In the genomic region with DNA sequence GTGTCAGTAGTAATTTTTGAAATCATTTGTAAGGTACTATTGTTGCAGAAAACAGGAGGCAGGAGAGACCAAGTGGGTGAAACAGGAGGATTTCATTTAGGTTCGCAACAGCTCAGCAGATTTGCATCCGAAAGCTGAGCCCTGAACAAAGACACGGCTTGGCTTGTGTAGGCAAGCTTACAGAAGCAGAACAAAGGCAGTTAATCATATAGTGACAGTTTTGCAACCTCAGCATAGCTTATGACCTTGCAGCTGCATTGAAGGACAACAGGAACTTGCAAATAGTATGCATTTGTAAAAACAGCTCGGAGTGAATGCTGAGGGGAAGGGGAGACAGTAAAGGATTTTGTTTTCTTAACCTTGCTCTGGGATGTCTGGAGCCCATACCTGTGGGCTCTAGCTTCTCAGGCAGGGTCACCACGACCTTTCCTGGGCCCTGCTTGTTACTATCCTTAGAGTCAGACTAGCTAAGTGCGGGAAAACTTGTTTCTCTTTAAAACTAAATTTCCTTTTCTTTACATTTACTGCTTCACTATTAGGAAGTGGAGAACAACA, we compare ENCODE assay signal across 15 cellular contexts. TPM values are rescaled to one million over a fixed set of nuclear protein-coding genes. Genes with fewer than 3 reads are reported as not detected.
DNase-seq lines count a peak whose midpoint lies in the region; FAIRE-seq and TF ChIP-seq lines count a peak whose summit lies in the region.
"Not testable (repeated sequence)": the region's sequence is repeated elsewhere in the genome, so short reads cannot be mapped to it uniquely, and the experiment has no call there.
"Had no signal": no experiment of that assay in that cellular context is flagged by ENCODE, and none has a peak within 500 bp of the region (broad histone marks: within the 10 kb centered on the region; RNA-seq: fewer than 3 reads in every experiment).

No MANE protein-coding gene starts in this region.

- not testable (repeated sequence) for H3K4me2 ChIP-seq in hepatocyte

- intact Hi-C loops in MCF 10A (cut with micrococcal nuclease) = not testable (repeated sequence)

- H3K9me2 ChIP-seq in hepatocyte (replicated peaks; ENCODE audit: insufficient read depth) = not testable (repeated sequence)

- not testable (repeated sequence) for FAIRE-seq in RCC 7860 (lab: Jason Lieb, UNC)

- not testable (repeated sequence) for H3K27ac ChIP-seq in hepatocyte

- not testable (repeated sequence) for H2AFZ ChIP-seq in hepatocyte

- not testable (repeated sequence) for H3K36me3 ChIP-seq in hepatocyte (replicated peaks; ENCODE audit: insufficient read depth, low read depth)

- not testable (repeated sequence) for H3K27me3 ChIP-seq in hepatocyte

- POLR2A ChIA-PET in MCF 10A (lab: Yijun Ruan, JAX) = not testable (repeated sequence)

- H3K27ac Mint-ChIP-seq in MCF 10A (ENCODE audit: low read depth, unreplicated experiment) = not testable (repeated sequence)
- H3K27ac Mint-ChIP-seq in nephron = peak overlapping the region; percentile 96 to 97 (median 96)
- H3K27ac Mint-ChIP-seq in type B pancreatic cell = peak overlapping the region; percentile 90

- not testable (repeated sequence) for H3K9me3 Mint-ChIP-seq in MCF 10A (ENCODE audit: unreplicated experiment); nephron; type B pancreatic cell

- not testable (repeated sequence) for TF ChIP-seq CTCF in MCF 10A (IDR thresholded peaks at IDR 0.05; ENCODE audit: unreplicated experiment); hepatocyte (IDR thresholded peaks at IDR 0.05; ENCODE audit: poor library complexity); nephron (IDR thresholded peaks at IDR 0.05; ENCODE audit: unreplicated experiment in 3 of 3); type B pancreatic cell (conservative IDR thresholded peaks at IDR 0.05)

- 32% methylated on average over 6 of the region's 6 CpGs for WGBS in hepatocyte (ENCODE audit: low lambda C conversion rate, missing lambda C conversion rate)

- not testable (repeated sequence) for H3K79me2 ChIP-seq in hepatocyte

- not testable (repeated sequence) for H4K20me1 ChIP-seq in hepatocyte (ENCODE audit: insufficient read depth, poor library complexity, severe bottlenecking)

- H3K4me1 ChIP-seq in hepatocyte (ENCODE audit: insufficient read depth) = not testable (repeated sequence)

- not testable (repeated sequence) for BruUV-seq in MCF 10A (replicated peaks; lab: Mats Ljungman, UMichigan)

- H3K27me3 Mint-ChIP-seq in MCF 10A (ENCODE audit: insufficient read depth, unreplicated experiment); nephron (ENCODE audit: low read depth); type B pancreatic cell: not testable (repeated sequence)

- DNase-seq in ELF-1 (ENCODE audit: low read depth, low spot score) (peak; percentile 37), NAMALWA (ENCODE audit: low spot score) (peak; percentile 53), NCI-H510A (lab: John Stamatoyannopoulos, UW) (peak; percentile 8), RCC 7860 (ENCODE audit: low spot score) (peak; percentile 1), MCF 10A (ENCODE audit: unreplicated experiment) (peak; percentile 0), hepatocyte (ENCODE audit: low spot score) (peak; percentile 6)
- not testable (repeated sequence) for DNase-seq in type B pancreatic cell (ENCODE audit: extremely low spot score, unreplicated experiment)

- not testable (repeated sequence) for H3K9me3 ChIP-seq in hepatocyte (ENCODE audit: low read depth)

- H3K4me1 Mint-ChIP-seq in MCF 10A (ENCODE audit: insufficient read depth, unreplicated experiment); nephron; type B pancreatic cell (ENCODE audit: unreplicated experiment): not testable (repeated sequence)

- H3K36me3 Mint-ChIP-seq in MCF 10A (ENCODE audit: insufficient read depth, unreplicated experiment); nephron (ENCODE audit: low read depth); type B pancreatic cell: not testable (repeated sequence)

- H3K4me3 ChIP-seq in hepatocyte = not testable (repeated sequence)

- CTCF ChIA-PET in MCF 10A (lab: Yijun Ruan, JAX) = not testable (repeated sequence)

- H3K4me3 Mint-ChIP-seq in MCF 10A (ENCODE audit: unreplicated experiment); nephron: not testable (repeated sequence)
- H3K4me3 Mint-ChIP-seq in type B pancreatic cell = peak overlapping the region; percentile 51

RNA-seq across cellular contexts. Expression of gene POTEE, which starts 26.6 kb away (rescaled TPM):
- not detected in 2 replicates for total RNA-seq in MCF 10A (2022)
- 6.9 and 9.6 TPM in 2 replicates for total RNA-seq in hepatocyte
- polyA plus RNA-seq in hepatocyte = 2.5 and 2.9 TPM in 2 replicates
- 1.8 and 3.8 TPM in 2 replicates for total RNA-seq in type B pancreatic cell (ENCODE audit: low replicate concordance)
- total RNA-seq: esophagus muscularis mucosa, GM23248, left lobe of liver, NCI-H460, osteoblast had no signal
- polyA plus RNA-seq: heart right ventricle, small intestine had no signal
